8 cellular contexts compared by ENCODE assay signal in the genomic region with DNA sequence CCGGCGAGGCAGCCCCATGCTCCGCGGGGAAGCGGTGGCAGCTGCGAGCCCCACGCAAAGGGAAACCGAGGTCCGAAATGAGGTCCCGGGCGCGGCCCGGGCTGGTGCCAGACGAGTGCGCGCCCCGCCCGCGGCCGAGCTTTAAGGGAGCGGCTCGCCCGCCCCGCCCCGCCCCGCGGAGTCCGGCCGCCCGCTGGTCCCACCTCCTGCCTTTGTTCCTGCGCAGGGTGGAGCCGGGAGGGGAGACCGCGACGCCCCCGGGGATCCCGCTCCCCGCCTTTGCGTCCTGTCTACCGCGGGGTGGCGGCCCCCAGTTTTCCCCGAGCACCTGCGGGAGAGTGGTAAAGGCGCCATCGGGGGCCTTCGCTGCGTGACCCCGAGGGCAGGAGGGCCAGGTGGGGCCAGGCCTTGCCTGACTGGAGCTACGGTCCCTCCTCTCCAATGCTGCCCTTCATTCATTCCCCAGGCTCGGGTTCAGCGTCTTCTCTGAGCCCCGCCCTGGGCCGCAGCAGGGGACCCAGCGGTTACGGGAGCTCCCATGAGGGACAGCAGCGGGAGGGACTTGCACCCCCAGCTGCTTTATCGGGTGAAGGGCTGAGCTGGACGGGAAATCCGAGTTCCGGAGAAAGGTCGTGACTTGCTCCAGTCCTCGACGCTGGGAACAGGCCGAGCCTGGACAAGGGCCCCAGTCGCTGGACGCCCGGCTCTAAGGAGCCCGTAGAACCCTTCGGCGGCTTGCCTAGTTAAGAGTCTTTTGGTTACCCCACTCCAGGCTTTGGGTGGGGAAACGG. TPM values are rescaled to one million over a fixed set of nuclear protein-coding genes. Genes with fewer than 3 reads are reported as not detected.
DNase-seq lines count a peak whose midpoint lies in the region; ATAC-seq and TF ChIP-seq lines count a peak whose summit lies in the region.

HES2 (minus strand) TSS at position 117 of the 791 bp plus-strand sequence; CDS start at position 18, 99 bp downstream.

- H3K27ac ChIP-seq in PC-9 (no peak within 1 kb of the TSS), esophagus squamous epithelium (peak within 1 kb of the TSS; percentile 66 to 90 (median 86)), trophoblast cell (ENCODE audit: low read depth, low read length) (no peak within 1 kb of the TSS)

- H3K27me3 ChIP-seq in PC-9 (ENCODE audit: insufficient read depth, low read depth) (peaks cover 8% of the 10 kb centered on the region; the same call in 1 of the 2 replicates), esophagus squamous epithelium (peaks cover 0 to 100% (median 5%) of the 10 kb centered on the region in 4 donors), trophoblast cell (ENCODE audit: insufficient read depth, low read length) (peaks cover 54% of the 10 kb centered on the region)

- POLR2A ChIA-PET in PC-9 (lab: Charles Lee; ENCODE audit: unreplicated experiment), result interaction anchor here (0.5 to 0.7 kb wide), 2 partner anchors 47 to 89 kb away, joined by 6 to 12 read pairs; no protein-coding TSS in a partner anchor

- no peak within 1 kb of the TSS for H3K4ac ChIP-seq in trophoblast cell (ENCODE audit: low read depth, low read length)

- no peak within 1 kb of the TSS for H3K9ac ChIP-seq in trophoblast cell (ENCODE audit: low read length)

- H2BK12ac ChIP-seq in trophoblast cell (ENCODE audit: low read length), result no peak within 1 kb of the TSS

- H3K14ac ChIP-seq in trophoblast cell (ENCODE audit: low read length), result no peak within 1 kb of the TSS

- H2AFZ ChIP-seq in PC-9 (no peak within 1 kb of the TSS; the same call in 1 of the 2 replicates), trophoblast cell (ENCODE audit: insufficient read depth, low read length, poor library complexity) (no peak within 1 kb of the TSS)

- no peaks in the 10 kb centered on the region for H4K20me1 ChIP-seq in PC-9 (ENCODE audit: insufficient read depth)

- H3K79me2 ChIP-seq in PC-9 (ENCODE audit: low read depth) (no peaks in the 10 kb centered on the region), trophoblast cell (ENCODE audit: control insufficient read depth, insufficient read depth, low read length, poor library complexity) (no peaks in the 10 kb centered on the region)

- H3K9me3 ChIP-seq in PC-9 (ENCODE audit: insufficient read depth, low read depth) (no peaks in the 10 kb centered on the region), esophagus squamous epithelium (no peaks in the 10 kb centered on the region), trophoblast cell (ENCODE audit: insufficient read depth, low read depth, low read length) (peaks cover 7% of the 10 kb centered on the region)

- H3K4me2 ChIP-seq in PC-9 (peak within 1 kb of the TSS; percentile 75), trophoblast cell (ENCODE audit: low read length) (peak within 1 kb of the TSS; percentile 53)

- no TSS peak for BruUV-seq in PC-9 (replicated peaks; lab: Mats Ljungman, UMichigan)

- H3K18ac ChIP-seq in trophoblast cell (ENCODE audit: low read length), result no peak within 1 kb of the TSS

- no peak within 1 kb of the TSS for H4K91ac ChIP-seq in trophoblast cell (ENCODE audit: low read depth, low read length)

- H4K8ac ChIP-seq in trophoblast cell (ENCODE audit: low read depth, low read length), result peak within 1 kb of the TSS; percentile 57

- H3K4me3 ChIP-seq in PC-9 (peak within 1 kb of the TSS; percentile 48; the same call in 1 of the 2 replicates), esophagus squamous epithelium (peak within 1 kb of the TSS; percentile 51 to 72 (median 64)), trophoblast cell (ENCODE audit: low read depth, low read length) (no peak within 1 kb of the TSS)

- WGBS in esophagus squamous epithelium, 2 donors, result no CpG with 5 or more reads among the region's 72 CpGs
- no CpG with 5 or more reads among the region's 72 CpGs for WGBS in trophoblast cell (ENCODE audit: extremely low coverage, insufficient coverage, insufficient read length)

- peak in 2 of 4 donors; percentile 52 to 59 for TF ChIP-seq POLR2A in esophagus squamous epithelium (IDR thresholded peaks at IDR 0.05)

- H3K4me1 ChIP-seq in PC-9 (replicated peaks; ENCODE audit: insufficient read depth) (peaks cover 18% of the 10 kb centered on the region), esophagus squamous epithelium (peaks cover 42 to 98% (median 67%) of the 10 kb centered on the region in 3 donors), trophoblast cell (ENCODE audit: control insufficient read depth in 1 of 2, insufficient read depth in 2 of 2, low read length in 2 of 2) (peaks cover 4 to 26% of the 10 kb centered on the region in 2 experiments)

- TF ChIP-seq CTCF in PC-9 (conservative IDR thresholded peaks at IDR 0.05) (no peak), esophagus squamous epithelium (IDR thresholded peaks at IDR 0.05) (no peak)

- no peak within 1 kb of the TSS for H2BK5ac ChIP-seq in trophoblast cell (ENCODE audit: low read depth, low read length, poor library complexity)

- H3K79me1 ChIP-seq in trophoblast cell (ENCODE audit: low read length), result peaks cover 3% of the 10 kb centered on the region

- no peak for ATAC-seq in HG03521 (IDR thresholded peaks at IDR 0.05; ENCODE audit: unreplicated experiment)

- CTCF ChIA-PET in PC-9 (lab: Charles Lee), result interaction anchor here (0.6 to 1.0 kb wide), 3 partner anchors 52 to 381 kb away, joined by 4 to 7 read pairs (median 6); no protein-coding TSS in a partner anchor

- H3K23ac ChIP-seq in trophoblast cell (ENCODE audit: low read length), result no peak within 1 kb of the TSS

- peak within 1 kb of the TSS; percentile 13 for H2BK120ac ChIP-seq in trophoblast cell (ENCODE audit: insufficient read depth, low read length, poor library complexity)

- peak; percentile 40 for DNase-seq in ELF-1 (ENCODE audit: low read depth, low spot score)
- DNase-seq in PC-9, result peak in 1 of 2 experiments; percentile 67
- no peak for DNase-seq in esophagus squamous epithelium (lab: John Stamatoyannopoulos, UW)
- peak in 1 of 2 donors; percentile 62 for DNase-seq in trophoblast cell
- no peak for DNase-seq in NCI-H2029 (lab: John Stamatoyannopoulos, UW)
- no peak for DNase-seq in COR-L47 (lab: John Stamatoyannopoulos, UW)
- DNase-seq in NOMO-1 treated with DMSO at 0.1 percent for 48 hours (lab: John Stamatoyannopoulos, UW; ENCODE audit: unreplicated experiment), result no peak

- H3F3A ChIP-seq in PC-9 (ENCODE audit: insufficient read depth, low read depth), result peaks cover 3% of the 10 kb centered on the region; the same call in 1 of the 2 replicates

- H3K36me3 ChIP-seq in PC-9 (ENCODE audit: low read depth) (no peaks in the 10 kb centered on the region), esophagus squamous epithelium (no peaks in the 10 kb centered on the region), trophoblast cell (ENCODE audit: control insufficient read depth in 1 of 2, insufficient read depth in 2 of 2, low read length in 2 of 2) (no peaks in the 10 kb centered on the region)

- intact Hi-C loops in PC-9 (cut with micrococcal nuclease; ENCODE audit: unreplicated experiment) (no loop called here), esophagus squamous epithelium (cut with DNase I) (no loop called here)

- no peak within 1 kb of the TSS for H4K12ac ChIP-seq in trophoblast cell (ENCODE audit: low read depth, low read length)

- H3K9me2 ChIP-seq in PC-9 (ENCODE audit: insufficient read depth), result no peaks in the 10 kb centered on the region

- H2AK5ac ChIP-seq in trophoblast cell (ENCODE audit: low read length), result no peak within 1 kb of the TSS

RNA-seq across cellular contexts. Expression of gene HES2, which starts in this region (rescaled TPM):
- total RNA-seq in PC-9 (2021), result 2.1 and 4.2 TPM in 2 replicates
- 10 to 100 TPM; 40.5 to 51.9 (median 50.2) TPM for total RNA-seq in esophagus squamous epithelium
- polyA plus RNA-seq in trophoblast cell (2013), result 33.7 and 41.0 TPM in 2 replicates

Comparison
In these comparisons a context has a peak if more than half of its experiments do, and no peak if none do; other contexts are left out.
1. H3K27ac ChIP-seq: peak in esophagus squamous epithelium (4 of 4); none in PC-9 (single experiment) and trophoblast cell (single experiment).